In genomic region chr2:99998981-99999380, GRCh38 we compare ENCODE assay signal across 17 cellular contexts.
"Had no signal": no experiment of that assay in that cellular context is flagged by ENCODE, and none has a peak within 500 bp of the region (broad histone marks: within the 10 kb centered on the region; RNA-seq: fewer than 3 reads in every experiment).

No MANE protein-coding gene starts in this region.

- H3K9me3 Mint-ChIP-seq: activated CD4-positive, alpha-beta T cell treated with anti-CD3 and anti-CD28 coated beads, Interleukin-2, amount 10 ng/mL, durations not matched to agents 7 days and 5 days; activated naive CD8-positive, alpha-beta T cell treated with anti-CD3 and anti-CD28 coated beads, Interleukin-2, amount 10 ng/mL, durations not matched to agents 7 days and 5 days; naive thymus-derived CD4-positive, alpha-beta T cell; stimulated activated effector memory CD8-positive, alpha-beta T cell treated with anti-CD3 and anti-CD28 coated beads, Interleukin-12 subunit alpha, Interleukin-12 subunit beta, amount 100 ng/mL, for 72 hours had no signal

- H3K27me3 Mint-ChIP-seq: activated CD4-positive, alpha-beta T cell treated with anti-CD3 and anti-CD28 coated beads, Interleukin-2, amount 10 ng/mL, durations not matched to agents 7 days and 5 days; brain; naive thymus-derived CD4-positive, alpha-beta T cell had no signal

- H3K4me1 ChIP-seq: colonic mucosa, left ventricle myocardium inferior, upper lobe of right lung had no signal

- H3K36me3 ChIP-seq: colonic mucosa, left ventricle myocardium inferior, neutrophil, thoracic aorta, upper lobe of right lung had no signal

- H3K4me3 ChIP-seq: colonic mucosa, left ventricle myocardium inferior, mucosa of descending colon, thoracic aorta, upper lobe of right lung had no signal

- H3K27ac ChIP-seq: colonic mucosa, left ventricle myocardium inferior, neutrophil, thoracic aorta, upper lobe of right lung had no signal

- DNase-seq: activated CD4-positive, alpha-beta T cell treated with anti-CD3 and anti-CD28 coated beads, Interleukin-2, amount 10 ng/mL, durations not matched to agents 7 days and 5 days; activated CD4-positive, CD25-positive, alpha-beta regulatory T cell; activated naive CD4-positive, alpha-beta T cell; activated naive CD8-positive, alpha-beta T cell treated with anti-CD3 and anti-CD28 coated beads, Interleukin-2, amount 10 ng/mL, durations not matched to agents 7 days and 5 days; central memory CD4-positive, alpha-beta T cell; colonic mucosa; islet precursor cell; left ventricle myocardium inferior; mucosa of descending colon; naive thymus-derived CD4-positive, alpha-beta T cell; posterior cingulate gyrus; upper lobe of right lung had no signal

- H3K27ac Mint-ChIP-seq: activated CD4-positive, alpha-beta T cell treated with anti-CD3 and anti-CD28 coated beads, Interleukin-2, amount 10 ng/mL, durations not matched to agents 7 days and 5 days; activated naive CD8-positive, alpha-beta T cell treated with anti-CD3 and anti-CD28 coated beads, Interleukin-2, amount 10 ng/mL, durations not matched to agents 7 days and 5 days; brain; stimulated activated effector memory CD8-positive, alpha-beta T cell treated with anti-CD3 and anti-CD28 coated beads, Interleukin-12 subunit alpha, Interleukin-12 subunit beta, amount 100 ng/mL, for 72 hours had no signal

- H3K36me3 Mint-ChIP-seq: activated naive CD8-positive, alpha-beta T cell treated with anti-CD3 and anti-CD28 coated beads, Interleukin-2, amount 10 ng/mL, durations not matched to agents 7 days and 5 days; stimulated activated effector memory CD8-positive, alpha-beta T cell treated with anti-CD3 and anti-CD28 coated beads, Interleukin-12 subunit alpha, Interleukin-12 subunit beta, amount 100 ng/mL, for 72 hours had no signal

- H3K27me3 ChIP-seq: colonic mucosa, neutrophil, upper lobe of right lung had no signal

- ATAC-seq: esophagus mucosa; mucosa of descending colon; naive thymus-derived CD4-positive, alpha-beta T cell; stimulated activated effector memory CD8-positive, alpha-beta T cell treated with anti-CD3 and anti-CD28 coated beads, Interleukin-12 subunit alpha, Interleukin-12 subunit beta, amount 100 ng/mL, for 72 hours; upper lobe of right lung had no signal

- H3K4me3 Mint-ChIP-seq: activated CD4-positive, alpha-beta T cell treated with anti-CD3 and anti-CD28 coated beads, Interleukin-2, amount 10 ng/mL, durations not matched to agents 7 days and 5 days; activated naive CD8-positive, alpha-beta T cell treated with anti-CD3 and anti-CD28 coated beads, Interleukin-2, amount 10 ng/mL, durations not matched to agents 7 days and 5 days; brain; naive thymus-derived CD4-positive, alpha-beta T cell; stimulated activated effector memory CD8-positive, alpha-beta T cell treated with anti-CD3 and anti-CD28 coated beads, Interleukin-12 subunit alpha, Interleukin-12 subunit beta, amount 100 ng/mL, for 72 hours had no signal

- H3K9me3 ChIP-seq: colonic mucosa, left ventricle myocardium inferior, mucosa of descending colon, neutrophil, thoracic aorta, upper lobe of right lung had no signal
